In genomic region chr1:100782473-100783010, GRCh38 we compare ENCODE assay signal across 26 cellular contexts.
"Had no signal": no experiment of that assay in that cellular context is flagged by ENCODE, and none has a peak within 500 bp of the region (broad histone marks: within the 10 kb centered on the region; RNA-seq: fewer than 3 reads in every experiment).

No MANE protein-coding gene starts in this region.

- H3K27me3 ChIP-seq: neural progenitor cell, neutrophil, ovary, right atrium auricular region, right lobe of liver, tibial nerve had no signal

- H3K4me1 ChIP-seq: left ventricle myocardium inferior, right atrium auricular region, right lobe of liver, tibial nerve had no signal

- DNase-seq: hypothalamus; immature natural killer cell; kidney; left ventricle myocardium inferior; mesendoderm; naive B cell; natural killer cell; nephron progenitor cell; occipital lobe; ovary; right lobe of liver; stimulated activated CD4-positive, alpha-beta T cell treated with anti-CD3 and anti-CD28 coated beads, Interleukin-1b, Interleukin-23, amount 100 ng/mL, for 48 hours; stimulated activated CD4-positive, alpha-beta T cell treated with anti-CD3 and anti-CD28 coated beads, Interleukin-2, amount 100 ng/mL, for 48 hours; stimulated activated CD4-positive, alpha-beta T cell treated with anti-CD3 and anti-CD28 coated beads, Interleukin-4, amount 100 ng/mL, for 4 hours; stimulated activated CD8-positive, alpha-beta memory T cell treated with anti-CD3 and anti-CD28 coated beads, Interleukin-4, amount 100 ng/mL, for 48 hours; stimulated activated naive CD4-positive, alpha-beta T cell treated with Interleukin-2 at 50 U/mL for 16 hours; stimulated activated naive CD8-positive, alpha-beta T cell treated with anti-CD3 and anti-CD28 coated beads, Interleukin-15, amount 100 ng/mL, for 72 hours; substantia nigra had no signal

- H2AFZ ChIP-seq: neural progenitor cell had no signal

- H3K9ac ChIP-seq: neural progenitor cell had no signal

- ATAC-seq: natural killer cell; right lobe of liver; stimulated activated memory B cell treated with anti-CD40 and anti-IgM and Interleukin-4, amounts not matched to agents 10 μg/mL and 1 μg/mL and 100 μg/mL, for 72 hours; stimulated activated naive CD8-positive, alpha-beta T cell treated with anti-CD3 and anti-CD28 coated beads, Interleukin-15, amount 100 ng/mL, for 72 hours had no signal

- H3K27ac ChIP-seq: left ventricle myocardium inferior, neural progenitor cell, neutrophil, ovary, right atrium auricular region, right lobe of liver, tibial nerve had no signal

- H3K4me2 ChIP-seq: neural progenitor cell, smooth muscle cell had no signal

- H3K4me3 ChIP-seq: left ventricle myocardium inferior, lung, neural progenitor cell, ovary, right atrium auricular region, right lobe of liver, smooth muscle cell, tibial nerve had no signal

- FAIRE-seq: islet of Langerhans, kidney had no signal

- H3K36me3 ChIP-seq: left ventricle myocardium inferior, neural progenitor cell, neutrophil, ovary, right atrium auricular region, right lobe of liver, tibial nerve had no signal

- H3K9me3 ChIP-seq: neutrophil, ovary, right atrium auricular region, right lobe of liver had no signal
